Comparison of ENCODE assay signal across 1 cellular context in the genomic region with DNA sequence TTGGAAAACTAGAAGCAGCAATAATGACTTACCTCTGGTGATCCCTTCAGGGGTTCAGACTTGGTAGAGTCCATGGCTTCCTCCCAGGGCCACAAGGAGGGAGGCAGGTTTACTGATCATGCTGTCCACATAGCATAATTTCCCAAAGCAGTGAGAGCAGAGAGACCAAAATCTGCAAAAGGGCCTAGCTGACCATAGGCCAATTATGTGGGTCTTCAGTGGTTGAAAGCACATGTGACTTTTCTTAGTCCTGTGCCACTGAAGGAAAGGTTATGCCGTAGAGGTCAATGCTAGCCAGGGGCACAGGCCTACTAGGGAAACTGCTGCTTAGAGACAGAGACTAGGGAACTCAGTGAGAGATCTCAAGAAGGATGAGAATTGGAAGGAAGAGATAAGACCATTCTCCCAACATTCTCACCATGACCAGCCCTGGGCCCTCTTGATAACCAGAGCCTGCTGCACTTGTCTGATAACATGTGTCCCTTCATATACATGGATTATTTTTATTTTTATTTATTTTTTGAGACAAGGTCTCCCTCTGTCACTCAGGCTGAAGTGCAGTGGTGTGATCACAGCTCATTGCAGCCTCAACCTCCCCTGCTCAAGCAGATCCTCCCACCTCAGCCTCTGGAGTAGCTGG.
TF ChIP-seq lines count a peak whose summit lies in the region.

No MANE protein-coding gene starts in this region.

TF ChIP-seq in H1, 55 proteins besides CTCF, POLR2A, EP300 and RAD21:
- TF ChIP-seq, protein P1, sequence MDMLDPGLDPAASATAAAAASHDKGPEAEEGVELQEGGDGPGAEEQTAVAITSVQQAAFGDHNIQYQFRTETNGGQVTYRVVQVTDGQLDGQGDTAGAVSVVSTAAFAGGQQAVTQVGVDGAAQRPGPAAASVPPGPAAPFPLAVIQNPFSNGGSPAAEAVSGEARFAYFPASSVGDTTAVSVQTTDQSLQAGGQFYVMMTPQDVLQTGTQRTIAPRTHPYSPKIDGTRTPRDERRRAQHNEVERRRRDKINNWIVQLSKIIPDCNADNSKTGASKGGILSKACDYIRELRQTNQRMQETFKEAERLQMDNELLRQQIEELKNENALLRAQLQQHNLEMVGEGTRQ (IDR thresholded peaks at IDR 0.05; ENCODE audit: low read length) = no peak
- no peak for TF ChIP-seq CHD2 (IDR thresholded peaks at IDR 0.05; ENCODE audit: low read length)
- TF ChIP-seq SUZ12 (IDR thresholded peaks at IDR 0.05; ENCODE audit: low read length) = no peak
- TF ChIP-seq BACH1 (IDR thresholded peaks at IDR 0.05; ENCODE audit: low read length) = no peak
- no peak for TF ChIP-seq ATF2 (IDR thresholded peaks at IDR 0.05; ENCODE audit: low read length)
- no peak for TF ChIP-seq BCL11A (IDR thresholded peaks at IDR 0.05; ENCODE audit: low read depth in 2 of 2, low read length in 2 of 2)
- no peak for TF ChIP-seq CBX5 (IDR thresholded peaks at IDR 0.05; ENCODE audit: low read depth, low read length)
- TF ChIP-seq ZNF274 (IDR thresholded peaks at IDR 0.05; ENCODE audit: borderline replicate concordance, extremely low read depth, low read length) = no peak
- no peak for TF ChIP-seq HDAC6 (IDR thresholded peaks at IDR 0.05; ENCODE audit: low read depth, low read length)
- no peak for TF ChIP-seq KDM1A (IDR thresholded peaks at IDR 0.05; ENCODE audit: borderline replicate concordance, low read length)
- TF ChIP-seq TAF7 (optimal IDR thresholded peaks at IDR 0.05; ENCODE audit: borderline replicate concordance, low read depth, low read length) = no peak
- no peak for TF ChIP-seq JUN (IDR thresholded peaks at IDR 0.05; ENCODE audit: low read depth, low read length)
- no peak for TF ChIP-seq BRCA1 (IDR thresholded peaks at IDR 0.05; ENCODE audit: low read depth, low read length)
- no peak for TF ChIP-seq KDM5A (IDR thresholded peaks at IDR 0.05; ENCODE audit: low read length)
- no peak for TF ChIP-seq CTBP2 (IDR thresholded peaks at IDR 0.05; ENCODE audit: borderline replicate concordance, insufficient read depth, insufficient read length, low read length)
- TF ChIP-seq CBX8 (IDR thresholded peaks at IDR 0.05; ENCODE audit: borderline replicate concordance, low read depth, low read length) = no peak
- no peak for TF ChIP-seq SRF (IDR thresholded peaks at IDR 0.05; ENCODE audit: low read depth, low read length)
- no peak for TF ChIP-seq POLR2AphosphoS5 (IDR thresholded peaks at IDR 0.05; ENCODE audit: low read depth, low read length)
